1 cellular context compared by ENCODE assay signal in genomic region chr16:67893791-67894399, GRCh38.
TF ChIP-seq lines count a peak whose summit lies in the region.

No MANE protein-coding gene starts in this region.

TF ChIP-seq in HepG2, 621 proteins besides CTCF, POLR2A, EP300 and RAD21 (continued from another document and continues in another):
- TF ChIP-seq ZNF710 (CRISPR knock-in tag; IDR thresholded peaks at IDR 0.05; ENCODE audit: borderline replicate concordance) = no peak
- TF ChIP-seq PHF20 (CRISPR knock-in tag; IDR thresholded peaks at IDR 0.05) = no peak
- TF ChIP-seq ZBTB49 (CRISPR knock-in tag; IDR thresholded peaks at IDR 0.05; ENCODE audit: borderline replicate concordance) = 0 out of 2 replicates have a peak, but pooled peaks have one; percentile 29
- peak; percentile 8; the same call in 1 of the 2 replicates for TF ChIP-seq ZNF605 (CRISPR knock-in tag; IDR thresholded peaks at IDR 0.05)
- no peak for TF ChIP-seq PLRG1 (conservative IDR thresholded peaks at IDR 0.05)
- TF ChIP-seq SETDB1 (CRISPR knock-in tag; IDR thresholded peaks at IDR 0.05; ENCODE audit: borderline replicate concordance) = no peak
- 0 out of 4 replicates have a peak, but pooled peaks of 1 of the 2 experiments have one; percentile 1 for TF ChIP-seq HMGXB4 (CRISPR knock-in tag; IDR thresholded peaks at IDR 0.05; ENCODE audit: borderline replicate concordance in 1 of 2, low read depth in 1 of 2)
- TF ChIP-seq ZNF747 (CRISPR knock-in tag; IDR thresholded peaks at IDR 0.05; ENCODE audit: borderline replicate concordance) = no peak
- TF ChIP-seq ZNF615 (CRISPR knock-in tag; IDR thresholded peaks at IDR 0.05; ENCODE audit: borderline replicate concordance) = no peak
- no peak for TF ChIP-seq ZSCAN29 (CRISPR knock-in tag; conservative IDR thresholded peaks at IDR 0.05)
- TF ChIP-seq FOXO4 (CRISPR knock-in tag; conservative IDR thresholded peaks at IDR 0.05) = 0 out of 2 replicates have a peak, but pooled peaks have one; percentile 18
- TF ChIP-seq ZBTB3 (CRISPR knock-in tag; IDR thresholded peaks at IDR 0.05; ENCODE audit: borderline replicate concordance, low read depth) = no peak
- no peak for TF ChIP-seq RARA (CRISPR knock-in tag; IDR thresholded peaks at IDR 0.05)
- TF ChIP-seq MXD3 (CRISPR knock-in tag; IDR thresholded peaks at IDR 0.05) = 0 out of 2 replicates have a peak, but pooled peaks have one; percentile 11
- TF ChIP-seq ZFP41 (CRISPR knock-in tag; IDR thresholded peaks at IDR 0.05; ENCODE audit: borderline replicate concordance) = no peak
- 0 out of 2 replicates have a peak, but pooled peaks have one; percentile 5 for TF ChIP-seq CHCHD3 (CRISPR knock-in tag; IDR thresholded peaks at IDR 0.05)
- TF ChIP-seq DZIP1 (CRISPR knock-in tag; IDR thresholded peaks at IDR 0.05) = no peak
- no peak for TF ChIP-seq FOXA1 (IDR thresholded peaks at IDR 0.05)
- TF ChIP-seq FOXA1 (CRISPR knock-in tag; IDR thresholded peaks at IDR 0.05) = no peak
- no peak for TF ChIP-seq DDIT3 (CRISPR knock-in tag; IDR thresholded peaks at IDR 0.05)
- no peak for TF ChIP-seq KLF12 (CRISPR knock-in tag; IDR thresholded peaks at IDR 0.05; ENCODE audit: borderline replicate concordance)
- no peak for TF ChIP-seq CBX5 (CRISPR knock-in tag; IDR thresholded peaks at IDR 0.05; ENCODE audit: borderline replicate concordance)
- TF ChIP-seq ZNF142 (CRISPR knock-in tag; IDR thresholded peaks at IDR 0.05) = no peak
- TF ChIP-seq ZNF160 (CRISPR knock-in tag; IDR thresholded peaks at IDR 0.05) = no peak
- TF ChIP-seq CSRNP2 (CRISPR knock-in tag; conservative IDR thresholded peaks at IDR 0.05; ENCODE audit: low read depth) = no peak
- TF ChIP-seq MIER2 (CRISPR knock-in tag; IDR thresholded peaks at IDR 0.05) = no peak
- TF ChIP-seq ZNF549 (CRISPR knock-in tag; IDR thresholded peaks at IDR 0.05) = no peak
- no peak for TF ChIP-seq CREM (IDR thresholded peaks at IDR 0.05)
- TF ChIP-seq CREM (CRISPR knock-in tag; IDR thresholded peaks at IDR 0.05) = no peak
- no peak for TF ChIP-seq ETV5 (CRISPR knock-in tag; IDR thresholded peaks at IDR 0.05; ENCODE audit: borderline replicate concordance)
- TF ChIP-seq SNAI1 (CRISPR knock-in tag; IDR thresholded peaks at IDR 0.05; ENCODE audit: borderline replicate concordance) = no peak
- TF ChIP-seq SIN3A (IDR thresholded peaks at IDR 0.05; ENCODE audit: borderline replicate concordance, low read depth, low read length) = no peak
- TF ChIP-seq THAP7 (CRISPR knock-in tag; IDR thresholded peaks at IDR 0.05) = no peak
- no peak for TF ChIP-seq BCL6 (CRISPR knock-in tag; IDR thresholded peaks at IDR 0.05)
- TF ChIP-seq TFDP1 (CRISPR knock-in tag; IDR thresholded peaks at IDR 0.05; ENCODE audit: borderline replicate concordance) = peak; percentile 5; the same call in 1 of the 2 replicates
- no peak for TF ChIP-seq ZNF33A (CRISPR knock-in tag; IDR thresholded peaks at IDR 0.05; ENCODE audit: borderline replicate concordance)
- TF ChIP-seq ZNF670 (CRISPR knock-in tag; IDR thresholded peaks at IDR 0.05; ENCODE audit: borderline replicate concordance) = no peak
- TF ChIP-seq GLI4 (CRISPR knock-in tag; IDR thresholded peaks at IDR 0.05; ENCODE audit: borderline replicate concordance) = 0 out of 2 replicates have a peak, but pooled peaks have one; percentile 30
